In genomic region chr5:640461-641330, GRCh38 we compare ENCODE assay signal across 20 cellular contexts. TPM values are rescaled to one million over a fixed set of nuclear protein-coding genes. Genes with fewer than 3 reads are reported as not detected.
DNase-seq lines count a peak whose midpoint lies in the region; ATAC-seq, FAIRE-seq and TF ChIP-seq lines count a peak whose summit lies in the region.
"Had no signal": no experiment of that assay in that cellular context is flagged by ENCODE, and none has a peak within 500 bp of the region (broad histone marks: within the 10 kb centered on the region; RNA-seq: fewer than 3 reads in every experiment).

No MANE protein-coding gene starts in this region.

- H2AFZ ChIP-seq in K562 (ENCODE audit: low read depth, low read length): no peak overlapping the region
- H2AFZ ChIP-seq: GM23338 had no signal

- intact Hi-C loops in K562 (cut with micrococcal nuclease): no loop called here
- intact Hi-C loops in lower lobe of right lung (cut with DNase I): no loop called here
- intact Hi-C loops in spleen (cut with DNase I; ENCODE audit: low total_unique reads): no loop called here

- no peak overlapping the region for H3K4me2 ChIP-seq in K562 (ENCODE audit: insufficient read depth, low read length)
- H3K4me2 ChIP-seq: GM23338 had no signal

- H3K27ac ChIP-seq in RWPE1: 0 out of 2 replicates have a peak overlapping the region, but pooled peaks have one; percentile 6
- no peak overlapping the region for H3K27ac ChIP-seq in K562 (ENCODE audit: extremely low read depth, low read depth, low read length)
- H3K27ac ChIP-seq in lower lobe of right lung: no peak overlapping the region
- no peak overlapping the region for H3K27ac ChIP-seq in spleen

- POLR2A ChIA-PET in RWPE1 (lab: Yijun Ruan, JAX; ENCODE audit: low non-redundant PET): no interaction called here
- POLR2A ChIA-PET in K562 (lab: Yijun Ruan, JAX): interaction anchor here (0.7 to 1.2 kb wide), 2 partner anchors 12 to 70 kb away, joined by 3 to 5 read pairs; no protein-coding TSS in a partner anchor

- ATAC-seq in K562 (no peak), lower lobe of right lung (no peak)
- ATAC-seq: GM23338, HCT116 had no signal

- no TSS peak for BruUV-seq in K562 (replicated peaks; lab: Mats Ljungman, UMichigan)

- no peaks in the 10 kb centered on the region for H3K79me2 ChIP-seq in K562 (ENCODE audit: control insufficient read depth, insufficient read depth, low read length)

- H4K20me1 ChIP-seq in K562 (replicated peaks; ENCODE audit: control insufficient read depth, insufficient read depth, low read length): no peaks in the 10 kb centered on the region; the same call in 1 of the 2 replicates

- no peak for FAIRE-seq in K562 (lab: Jason Lieb, UNC)
- FAIRE-seq: D721Med, GM12891, GM19239 had no signal

- H3K9ac ChIP-seq in K562 (ENCODE audit: insufficient read depth in 1 of 2, low read depth in 2 of 2, low read length in 2 of 2): peak overlapping the region in 1 of 2 experiments; percentile 33; a peak in 1 of 4 replicates

- H3K36me3 ChIP-seq in K562 (ENCODE audit: control insufficient read depth, insufficient read depth, low read length): peaks cover 99% of the 10 kb centered on the region
- H3K36me3 ChIP-seq in lower lobe of right lung: peaks cover 59% of the 10 kb centered on the region
- peaks cover 6 to 98% (median 60%) of the 10 kb centered on the region in 6 donors for H3K36me3 ChIP-seq in spleen

- no peak for TF ChIP-seq RAD21 in K562 (CRISPR knock-in tag; conservative IDR thresholded peaks at IDR 0.05 in 1 of 2, IDR thresholded peaks at IDR 0.05 in 1 of 2)

- TF ChIP-seq POLR2A in K562 (conservative IDR thresholded peaks at IDR 0.05): no peak
- TF ChIP-seq POLR2A in spleen (IDR thresholded peaks at IDR 0.05): no peak

- CTCF ChIA-PET in RWPE1 (lab: Yijun Ruan, JAX): interaction anchor here (0.6 kb wide), 1 partner anchor 210 kb away, joined by 5 read pairs; no protein-coding TSS in a partner anchor
- CTCF ChIA-PET in K562 (lab: Yijun Ruan, JAX; ENCODE audit: low intra/inter-chr PET ratio): no interaction called here

- in situ Hi-C loops in K562 (cut with MboI): no loop called here

- H3K4me1 ChIP-seq in K562 (replicated peaks in 1 of 2; ENCODE audit: control insufficient read depth in 2 of 2, insufficient read depth in 2 of 2, low read length in 2 of 2) (peaks cover 0 to 7% of the 10 kb centered on the region in 2 experiments; a peak in 1 of 5 replicates), lower lobe of right lung (no peaks in the 10 kb centered on the region), spleen (peaks cover 0 to 14% (median 0%) of the 10 kb centered on the region in 6 donors)

- no peak for TF ChIP-seq CTCF in RWPE1 (conservative IDR thresholded peaks at IDR 0.05; ENCODE audit: low read depth)
- TF ChIP-seq CTCF in K562 (IDR thresholded peaks at IDR 0.05 in 2 of 3, conservative IDR thresholded peaks at IDR 0.05 in 1 of 3; ENCODE audit: insufficient read depth in 2 of 3, low read depth in 1 of 3, low read length in 3 of 3): no peak
- TF ChIP-seq CTCF in lower lobe of right lung (IDR thresholded peaks at IDR 0.05): no peak
- no peak for TF ChIP-seq CTCF in spleen (IDR thresholded peaks at IDR 0.05 in 8 of 11, conservative IDR thresholded peaks at IDR 0.05 in 3 of 11)

- TF ChIP-seq EP300 in K562 (IDR thresholded peaks at IDR 0.05; ENCODE audit: low read length): no peak

- no peak overlapping the region for H3K4me3 ChIP-seq in K562
- no peak overlapping the region for H3K4me3 ChIP-seq in lower lobe of right lung
- H3K4me3 ChIP-seq in spleen: no peak overlapping the region
- H3K4me3 ChIP-seq: GM23338 had no signal

- H3K9me1 ChIP-seq in K562 (ENCODE audit: control insufficient read depth, insufficient read depth, low read length): no peaks in the 10 kb centered on the region

- WGBS in K562 (ENCODE audit: insufficient coverage, low coverage, missing lambda C conversion rate): 93% methylated on average over 35 of the region's 35 CpGs
- 90 to 95% (median 94%) methylated on average over 28 to 35 of the region's 35 CpGs for WGBS in spleen, 5 donors

- H3K9me3 ChIP-seq in K562 (replicated peaks; ENCODE audit: control insufficient read depth, insufficient read depth, low read depth, low read length) (no peaks in the 10 kb centered on the region), lower lobe of right lung (no peaks in the 10 kb centered on the region), spleen (peaks cover 0 to 4% (median under 1%) of the 10 kb centered on the region in 8 donors)

- DNase-seq in RWPE1 (ENCODE audit: low spot score) (no peak), K562 (ENCODE audit: extremely low read depth in 1 of 4, low spot score in 3 of 4) (no peak), lower lobe of right lung (peak; percentile 31), spleen (peak; percentile 68), COLO829 (ENCODE audit: low spot score) (no peak), NCI-H524 treated with DMSO at 0.1 percent for 48 hours (lab: John Stamatoyannopoulos, UW) (no peak)
- no peak for DNase-seq in effector CD8-positive, alpha-beta T cell (lab: John Stamatoyannopoulos, UW)
- DNase-seq: ACHN, C1 segment of cervical spinal cord, KG1, NCI-H1105 treated with DMSO at 0.1 percent for 48 hours, NCI-H1694, NCI-H2081 treated with DMSO at 0.1 percent for 48 hours, NCI-H774 had no signal

- no peaks in the 10 kb centered on the region for H3K27me3 ChIP-seq in K562 (ENCODE audit: control insufficient read depth in 2 of 2, insufficient read depth in 2 of 2, low read length in 2 of 2)
- H3K27me3 ChIP-seq in lower lobe of right lung (ENCODE audit: low read depth): no peaks in the 10 kb centered on the region
- H3K27me3 ChIP-seq in spleen (replicated peaks in 1 of 7): no peaks in the 10 kb centered on the region

TF ChIP-seq in K562, 482 proteins besides CTCF, POLR2A, EP300 and RAD21:
- TF ChIP-seq ZNF449 (CRISPR knock-in tag; IDR thresholded peaks at IDR 0.05): no peak
- TF ChIP-seq POLR2G (IDR thresholded peaks at IDR 0.05; ENCODE audit: low read depth, low read length): 0 out of 2 replicates have a peak, but pooled peaks have one; percentile 26

RNA-seq across cellular contexts. Expression of gene CEP72, which starts 28.6 kb away (rescaled TPM):
- 124 and 152 TPM in 2 replicates for total RNA-seq in K562 (2011; cell fraction: chromatin; rRNA removed; ENCODE audit: low replicate concordance)
- total RNA-seq in K562 (2011; cell fraction: nucleolus; rRNA removed): 76.5 and 81.0 TPM in 2 replicates
- total RNA-seq in K562 (2011; cell fraction: nucleoplasm; rRNA removed): 63.1 and 68.9 TPM in 2 replicates
- total RNA-seq in K562 (2014; rRNA removed): 17.6 and 27.4 TPM in 2 replicates
- 9.4 and 11.3 TPM in 2 replicates for total RNA-seq in K562 (2014; rRNA removed; fragmentation: Illumina TruSeq; extraction: Trizol)
- 16.3 and 17.4 TPM in 2 replicates for total RNA-seq in K562 (2015; rRNA removed; fragmentation: Illumina TruSeq; extraction: Trizol)
- total RNA-seq in K562 (2021): 33.3 and 38.1 TPM in 2 replicates
- 14.0 and 17.8 TPM in 2 replicates for polyA plus RNA-seq in K562 (2011; rRNA removed)
- polyA plus RNA-seq in K562 (2011; cell fraction: cytosol; rRNA removed): 11.8 and 15.1 TPM in 2 replicates
- 32.3 and 49.2 TPM in 2 replicates for polyA plus RNA-seq in K562 (2011; cell fraction: nucleus; rRNA removed)
- polyA plus RNA-seq in K562 (2012): 15.2 and 20.5 TPM in 2 replicates
- 14.2 and 15.2 TPM in 2 replicates for polyA plus RNA-seq in K562 (2014; fragmentation: Illumina TruSeq; extraction: Trizol)
- 1 to 10 TPM in 1 of 2 experiments, under 1 TPM in 1; 0.89 to 1.4 TPM for polyA plus RNA-seq in K562 (2014; fragmentation: Nextera tagmentation; extraction: Ambion mirVana)
- 19.9 and 28.6 TPM in 2 replicates for polyA plus RNA-seq in K562 (2014; rRNA removed)
- polyA minus RNA-seq in K562 (2011; rRNA and poly(A)+ RNA removed): 23.6 and 27.4 TPM in 2 replicates
- polyA minus RNA-seq in K562 (2011; cell fraction: cytosol; rRNA and poly(A)+ RNA removed): 19.7 and 26.2 TPM in 2 replicates
- 40.4 and 45.3 TPM in 2 replicates for polyA minus RNA-seq in K562 (2011; cell fraction: nucleus; rRNA and poly(A)+ RNA removed)
- total RNA-seq in lower lobe of right lung: 10.6 TPM
- total RNA-seq in spleen: 10 to 100 TPM in 4 of 7 donors, 1 to 10 TPM in 3; 8.5 to 13.1 (median 10.4) TPM
- polyA plus RNA-seq in spleen: 1 to 10 TPM; 2.1 to 4.5 (median 2.9) TPM

RNA-seq across cellular contexts. Expression of gene TPPP, which starts 52.5 kb away (rescaled TPM):
- 0.11 and 0.28 TPM in 2 replicates for total RNA-seq in K562 (2011; cell fraction: chromatin; rRNA removed; ENCODE audit: low replicate concordance)
- 0.13 and 0.17 TPM in 2 replicates for total RNA-seq in K562 (2011; cell fraction: nucleolus; rRNA removed)
- 0.15 TPM in 1 of 2 replicates, not detected in the other for total RNA-seq in K562 (2011; cell fraction: nucleoplasm; rRNA removed)
- total RNA-seq in K562 (2014; rRNA removed) (not detected in 2 replicates), K562 (2014; rRNA removed; fragmentation: Illumina TruSeq; extraction: Trizol) (not detected in 2 replicates), K562 (2015; rRNA removed; fragmentation: Illumina TruSeq; extraction: Trizol) (not detected in 2 replicates), K562 (2021) (0.07 TPM in 2 replicates), lower lobe of right lung (16.2 TPM), spleen (10 to 100 TPM in 1 of 7 donors, 1 to 10 TPM in 6; 2.4 to 12.2 (median 4.4) TPM)
- polyA plus RNA-seq in K562 (2011; rRNA removed) (0.01 and 0.03 TPM in 2 replicates), K562 (2014; fragmentation: Illumina TruSeq; extraction: Trizol) (0.01 TPM in 1 of 2 replicates, not detected in the other), K562 (2014; fragmentation: Nextera tagmentation; extraction: Ambion mirVana) (not detected), K562 (2014; rRNA removed) (not detected in 2 replicates), spleen (under 1 TPM; 0.30 to 0.83 (median 0.41) TPM)
- 0.04 and 0.06 TPM in 2 replicates for polyA plus RNA-seq in K562 (2011; cell fraction: cytosol; rRNA removed)
- 0.06 and 0.11 TPM in 2 replicates for polyA plus RNA-seq in K562 (2011; cell fraction: nucleus; rRNA removed)
- 0.21 and 0.25 TPM in 2 replicates for polyA plus RNA-seq in K562 (2012)
- 0.11 and 0.12 TPM in 2 replicates for polyA minus RNA-seq in K562 (2011; rRNA and poly(A)+ RNA removed)
- polyA minus RNA-seq in K562 (2011; cell fraction: cytosol; rRNA and poly(A)+ RNA removed): not detected in 2 replicates
- polyA minus RNA-seq in K562 (2011; cell fraction: nucleus; rRNA and poly(A)+ RNA removed): not detected in 2 replicates
- total RNA-seq: OCI-LY7 had no signal

Comparison
In these comparisons a context has a peak if more than half of its experiments do, and no peak if none do; other contexts are left out.
1. DNase-seq: peak in lower lobe of right lung (single experiment) and spleen (single experiment); none in RWPE1 (single experiment), K562 (0 of 4), COLO829 (single experiment), effector CD8-positive, alpha-beta T cell (single experiment) and NCI-H524 treated with DMSO at 0.1 percent for 48 hours (single experiment).